Comparison of ENCODE assay signal across 21 cellular contexts in the genomic region with DNA sequence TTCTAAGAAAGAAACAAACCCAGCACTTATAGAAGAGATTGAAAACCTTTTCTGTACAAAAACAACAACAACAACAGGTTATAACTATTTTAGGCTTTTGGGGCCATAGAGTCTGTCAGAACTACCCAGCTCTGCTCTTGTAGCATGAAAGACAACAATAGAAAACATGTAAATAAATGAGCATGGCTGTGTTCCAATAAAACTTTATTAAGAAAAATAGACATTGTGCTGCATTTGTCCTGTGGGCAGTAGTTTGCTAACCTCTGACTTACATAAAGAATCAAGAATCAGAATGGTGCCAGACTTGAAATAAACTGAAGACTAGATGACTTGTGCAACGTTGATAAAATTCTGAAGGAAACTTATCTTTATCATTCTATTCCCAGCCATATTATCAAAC.
"Had no signal": no experiment of that assay in that cellular context is flagged by ENCODE, and none has a peak within 500 bp of the region (broad histone marks: within the 10 kb centered on the region; RNA-seq: fewer than 3 reads in every experiment).

No MANE protein-coding gene starts in this region.

- ATAC-seq: esophagus mucosa; gastrocnemius medialis; heart right ventricle; left cardiac atrium; left lung; left ventricle myocardium superior; lower lobe of right lung; naive thymus-derived CD4-positive, alpha-beta T cell; natural killer cell had no signal

- DNase-seq: dermis blood vessel endothelial cell; dorsolateral prefrontal cortex; effector CD4-positive, alpha-beta T cell; effector memory CD4-positive, alpha-beta T cell; esophagus squamous epithelium; foreskin fibroblast; foreskin melanocyte; gastrocnemius medialis; glutamatergic neuron; head of caudate nucleus; heart right ventricle; hippocampal formation; left cardiac atrium; left lung; left ventricle myocardium superior; lower lobe of right lung; mesendoderm; midbrain; naive thymus-derived CD4-positive, alpha-beta T cell; natural killer cell had no signal
